Comparison of ENCODE assay signal across 11 cellular contexts in genomic region chr5:131854134-131854533, GRCh38. TPM values are rescaled to one million over a fixed set of nuclear protein-coding genes. Genes with fewer than 3 reads are reported as not detected.
DNase-seq lines count a peak whose midpoint lies in the region; ATAC-seq and TF ChIP-seq lines count a peak whose summit lies in the region.
"Had no signal": no experiment of that assay in that cellular context is flagged by ENCODE, and none has a peak within 500 bp of the region (broad histone marks: within the 10 kb centered on the region; RNA-seq: fewer than 3 reads in every experiment).

No MANE protein-coding gene starts in this region.

- no peak for TF ChIP-seq CTCF in OCI-LY3 (IDR thresholded peaks at IDR 0.05; ENCODE audit: low read depth, low read length)
- no peak for TF ChIP-seq CTCF in right lobe of liver (IDR thresholded peaks at IDR 0.05)

- no peak for DNase-seq in activated T-cell treated with anti-CD3 and anti-CD28 coated beads, Interleukin-2, amount 50 U/mL, for 4 hours
- DNase-seq in activated T-cell treated with anti-CD3 and anti-CD28 coated beads for 4 hours (no peak), mesenchymal stem cell (peak; percentile 3), SKM-1 treated with dmso at 0.1 percent for 144 hours (lab: John Stamatoyannopoulos, UW; ENCODE audit: unreplicated experiment) (no peak), right lobe of liver (no peak)
- no peak for DNase-seq in activated CD4-positive, alpha-beta T cell treated with anti-CD3 and anti-CD28 coated beads for 4 hours
- DNase-seq: foreskin melanocyte; stimulated activated CD4-positive, alpha-beta T cell treated with anti-CD3 and anti-CD28 coated beads, Interleukin-4, amount 100 ng/mL, for 1 hour had no signal

- peaks cover 15% of the 10 kb centered on the region for H3K9me3 Mint-ChIP-seq in activated T-cell treated with anti-CD3 and anti-CD28 coated beads, Interleukin-2, amount 50 U/mL, for 4 hours

- no peak overlapping the region for H2BK5ac ChIP-seq in mesenchymal stem cell (ENCODE audit: low read depth, low read length, poor library complexity, severe bottlenecking)

- H2AFZ ChIP-seq in OCI-LY3 (ENCODE audit: low read depth, low read length) (no peak overlapping the region), mesenchymal stem cell (ENCODE audit: low read depth, low read length) (no peak overlapping the region)

- H3K4me3 ChIP-seq in OCI-LY3 (ENCODE audit: low read length), result no peak overlapping the region
- no peak overlapping the region for H3K4me3 ChIP-seq in mesenchymal stem cell (ENCODE audit: insufficient read depth in 1 of 2, low read depth in 1 of 2, low read length in 2 of 2)
- no peak overlapping the region for H3K4me3 ChIP-seq in right lobe of liver

- no peaks in the 10 kb centered on the region for H3K79me2 ChIP-seq in OCI-LY3 (ENCODE audit: low read length)

- H3K27ac ChIP-seq in OCI-LY3 (ENCODE audit: low read length) (no peak overlapping the region), mesenchymal stem cell (ENCODE audit: low read length, poor library complexity, severe bottlenecking) (no peak overlapping the region), right lobe of liver (no peak overlapping the region)

- H3K4me1 Mint-ChIP-seq in activated T-cell treated with anti-CD3 and anti-CD28 coated beads, Interleukin-2, amount 50 U/mL, for 4 hours (ENCODE audit: low read depth), result peaks cover 15% of the 10 kb centered on the region

- H3K9me3 ChIP-seq in OCI-LY3 (ENCODE audit: insufficient read depth, low read length) (no peaks in the 10 kb centered on the region), mesenchymal stem cell (ENCODE audit: control insufficient read depth, low read length) (peaks cover 18% of the 10 kb centered on the region), right lobe of liver (no peaks in the 10 kb centered on the region)

- H2BK12ac ChIP-seq in mesenchymal stem cell (ENCODE audit: low read length in 2 of 2), result no peak overlapping the region

- no peaks in the 10 kb centered on the region for H4K20me1 ChIP-seq in OCI-LY3 (ENCODE audit: insufficient read depth, low read length)

- H3K27me3 Mint-ChIP-seq in activated T-cell treated with anti-CD3 and anti-CD28 coated beads, Interleukin-2, amount 50 U/mL, for 4 hours (ENCODE audit: low read depth), result no peaks in the 10 kb centered on the region

- no peak for TF ChIP-seq POLR2A in right lobe of liver (IDR thresholded peaks at IDR 0.05)

- no peak overlapping the region for H2AK5ac ChIP-seq in mesenchymal stem cell (ENCODE audit: low read length, severe bottlenecking)

- H3K36me3 Mint-ChIP-seq in activated T-cell treated with anti-CD3 and anti-CD28 coated beads, Interleukin-2, amount 50 U/mL, for 4 hours (ENCODE audit: insufficient read depth), result peaks cover 2% of the 10 kb centered on the region

- no peak overlapping the region for H2BK120ac ChIP-seq in mesenchymal stem cell (ENCODE audit: low read depth, low read length)

- H3K27me3 ChIP-seq in OCI-LY3 (ENCODE audit: low read depth, low read length) (no peaks in the 10 kb centered on the region), mesenchymal stem cell (ENCODE audit: control insufficient read depth in 1 of 2, insufficient read depth in 1 of 2, low read length in 2 of 2) (no peaks in the 10 kb centered on the region), right lobe of liver (no peaks in the 10 kb centered on the region)

- no peak overlapping the region for H3K9ac ChIP-seq in OCI-LY3 (ENCODE audit: low read length)
- H3K9ac ChIP-seq in mesenchymal stem cell (ENCODE audit: low read length), result no peak overlapping the region

- H2BK15ac ChIP-seq in mesenchymal stem cell (ENCODE audit: low read depth, poor library complexity, severe bottlenecking), result no peak overlapping the region

- H3K23ac ChIP-seq in mesenchymal stem cell (ENCODE audit: low read length in 2 of 2), result no peak overlapping the region

- H3K4me2 ChIP-seq in OCI-LY3 (ENCODE audit: low read length), result peak overlapping the region; percentile 27
- H3K4me2 ChIP-seq in mesenchymal stem cell (ENCODE audit: low read length, poor library complexity, severe bottlenecking), result no peak overlapping the region

- ATAC-seq in activated T-cell treated with anti-CD3 and anti-CD28 coated beads, Interleukin-2, amount 50 U/mL, for 4 hours, result peak; percentile 52 to 75
- ATAC-seq in HG02938 (IDR thresholded peaks at IDR 0.05; ENCODE audit: unreplicated experiment), result peak; percentile 89
- ATAC-seq in right lobe of liver, result no peak
- ATAC-seq: naive thymus-derived CD4-positive, alpha-beta T cell had no signal

- H3K79me1 ChIP-seq in mesenchymal stem cell (replicated peaks; ENCODE audit: low read length, poor library complexity, severe bottlenecking), result no peaks in the 10 kb centered on the region

- H3K14ac ChIP-seq in mesenchymal stem cell (ENCODE audit: low read length in 2 of 2), result no peak overlapping the region

- no peaks in the 10 kb centered on the region for H3K36me3 ChIP-seq in OCI-LY3 (replicated peaks; ENCODE audit: low read depth, low read length)
- no peaks in the 10 kb centered on the region for H3K36me3 ChIP-seq in mesenchymal stem cell (ENCODE audit: control insufficient read depth in 1 of 2, insufficient read depth in 2 of 2, low read depth in 1 of 2, low read length in 2 of 2)
- H3K36me3 ChIP-seq in right lobe of liver, result no peaks in the 10 kb centered on the region

- no peak overlapping the region for H4K8ac ChIP-seq in mesenchymal stem cell (ENCODE audit: low read length)

- no peak overlapping the region for H3K4me3 Mint-ChIP-seq in activated T-cell treated with anti-CD3 and anti-CD28 coated beads, Interleukin-2, amount 50 U/mL, for 4 hours

- no peak overlapping the region for H4K91ac ChIP-seq in mesenchymal stem cell (ENCODE audit: low read length)

- H3K4me1 ChIP-seq in OCI-LY3 (ENCODE audit: low read length), result peaks cover 17% of the 10 kb centered on the region
- no peaks in the 10 kb centered on the region for H3K4me1 ChIP-seq in mesenchymal stem cell (ENCODE audit: control insufficient read depth, insufficient read depth, low read depth, low read length)
- H3K4me1 ChIP-seq in right lobe of liver, result no peaks in the 10 kb centered on the region

- H3K18ac ChIP-seq in mesenchymal stem cell (ENCODE audit: low read depth in 1 of 2, low read length in 2 of 2), result no peak overlapping the region

- intact Hi-C loops in right lobe of liver (cut with DNase I), result no loop called here

- H3K4ac ChIP-seq in mesenchymal stem cell (ENCODE audit: low read depth in 1 of 2, low read length in 2 of 2), result no peak overlapping the region

RNA-seq across cellular contexts. Expression of gene FNIP1, which starts 57.3 kb away (rescaled TPM):
- total RNA-seq in activated T-cell treated with anti-CD3 and anti-CD28 coated beads, Interleukin-2, amount 50 U/mL, for 4 hours, result 10 to 100 TPM; 12.4 to 13.8 (median 13.6) TPM
- 18.2 TPM for polyA plus RNA-seq in mesenchymal stem cell (2013, experiment 1 of 2)
- 18.2 TPM for polyA plus RNA-seq in mesenchymal stem cell (2013, experiment 2 of 2)
- total RNA-seq in right lobe of liver, result 10 to 100 TPM; 14.2 to 25.2 (median 20.9) TPM

Comparison
In these comparisons a context has a peak if more than half of its experiments do, and no peak if none do; other contexts are left out.
1. ATAC-seq: peak in activated T-cell treated with anti-CD3 and anti-CD28 coated beads, Interleukin-2, amount 50 U/mL, for 4 hours (2 of 2) and HG02938 (single experiment); none in right lobe of liver (0 of 4).